In the genomic region with DNA sequence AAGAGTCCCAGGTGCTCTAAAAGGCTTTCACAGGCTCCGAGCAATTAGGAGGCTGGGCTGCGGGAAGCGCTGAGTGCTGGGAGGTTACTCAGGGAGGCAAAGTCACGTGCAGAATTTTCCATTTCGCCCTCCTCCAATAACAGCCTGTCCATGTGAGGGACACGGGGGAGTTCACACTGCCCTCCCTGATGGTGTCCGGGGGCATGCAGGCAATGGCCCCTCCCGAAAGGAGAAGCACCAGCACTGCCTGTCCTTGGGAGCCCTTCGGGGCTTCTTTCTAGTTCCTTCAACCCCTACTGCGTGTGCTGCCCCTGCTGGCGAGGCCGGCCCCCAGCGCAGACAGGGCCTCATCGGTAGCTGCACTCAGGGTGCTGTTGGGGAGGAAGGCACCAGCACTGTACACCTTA, we compare ENCODE assay signal across 13 cellular contexts.
A peak's percentile ranks its signal among the peaks of the same experiment; 100 is the strongest.
DNase-seq lines count a peak whose midpoint lies in the region; FAIRE-seq and TF ChIP-seq lines count a peak whose summit lies in the region.
"Had no signal": no experiment of that assay in that cellular context is flagged by ENCODE, and none has a peak within 500 bp of the region (broad histone marks: within the 10 kb centered on the region; RNA-seq: fewer than 3 reads in every experiment).

No MANE protein-coding gene starts in this region.

- H3F3A ChIP-seq in neural progenitor cell (ENCODE audit: low read depth), result no peaks in the 10 kb centered on the region

- H3K9ac ChIP-seq in neural progenitor cell, result no peak overlapping the region

- peaks cover 2% of the 10 kb centered on the region for H3K4me1 Mint-ChIP-seq in neural progenitor cell
- H3K4me1 Mint-ChIP-seq: CD4-positive, alpha-beta memory T cell had no signal

- in situ Hi-C loops in astrocyte of the cerebellum (cut with HindIII; ENCODE audit: low sequenced_read_pairs), result no loop called here

- H2AFZ ChIP-seq in neural progenitor cell (replicated peaks), result no peak overlapping the region

- no peak for FAIRE-seq in D721Med (lab: Jason Lieb, UNC)

- H3K79me2 ChIP-seq in neural progenitor cell (ENCODE audit: low read depth), result no peaks in the 10 kb centered on the region

- no peak overlapping the region for H3K27ac Mint-ChIP-seq in neural progenitor cell
- H3K27ac Mint-ChIP-seq: CD4-positive, alpha-beta memory T cell had no signal

- peaks cover 5% of the 10 kb centered on the region for H3K27me3 Mint-ChIP-seq in neural progenitor cell (ENCODE audit: insufficient read depth, low read depth)

- no peaks in the 10 kb centered on the region for H4K20me1 ChIP-seq in neural progenitor cell (ENCODE audit: low read depth)

- TF ChIP-seq CTCF in D721Med (IDR thresholded peaks at IDR 0.05; ENCODE audit: insufficient read depth, missing control alignments), result peak; percentile 9
- peak; percentile 24 for TF ChIP-seq CTCF in HL-60 (IDR thresholded peaks at IDR 0.05; ENCODE audit: insufficient read depth, low read length)
- peak; percentile 4 for TF ChIP-seq CTCF in astrocyte of the cerebellum (IDR thresholded peaks at IDR 0.05; ENCODE audit: low read depth, low read length, missing control alignments)
- TF ChIP-seq CTCF in neural progenitor cell (IDR thresholded peaks at IDR 0.05), result peak; percentile 49
- TF ChIP-seq CTCF in coronary artery (IDR thresholded peaks at IDR 0.05), result no peak

- H3K9me3 Mint-ChIP-seq in neural progenitor cell, result no peaks in the 10 kb centered on the region
- H3K9me3 Mint-ChIP-seq: CD4-positive, alpha-beta memory T cell had no signal

- H3K36me3 Mint-ChIP-seq in neural progenitor cell, result no peaks in the 10 kb centered on the region
- H3K36me3 Mint-ChIP-seq: CD4-positive, alpha-beta memory T cell had no signal

- H3K4me3 Mint-ChIP-seq in neural progenitor cell, result no peak overlapping the region
- H3K4me3 Mint-ChIP-seq: CD4-positive, alpha-beta memory T cell had no signal

- no peaks in the 10 kb centered on the region for H3K9me3 ChIP-seq in neural progenitor cell (ENCODE audit: low read depth)
- H3K9me3 ChIP-seq: adrenal gland had no signal

- H3K27ac ChIP-seq in HL-60 (replicated peaks) (no peak overlapping the region), neural progenitor cell (no peak overlapping the region), coronary artery (no peak overlapping the region)
- H3K27ac ChIP-seq: adrenal gland, VCaP had no signal

- H3K36me3 ChIP-seq in neural progenitor cell, result no peaks in the 10 kb centered on the region
- H3K36me3 ChIP-seq: adrenal gland had no signal

- peaks cover 4% of the 10 kb centered on the region for H3K4me1 ChIP-seq in neural progenitor cell
- H3K4me1 ChIP-seq: adrenal gland had no signal

- H3K27me3 ChIP-seq in HL-60 (ENCODE audit: insufficient read depth, poor library complexity, severe bottlenecking) (peaks cover 2% of the 10 kb centered on the region), neural progenitor cell (no peaks in the 10 kb centered on the region)
- H3K27me3 ChIP-seq: adrenal gland had no signal

- H3K4me3 ChIP-seq in HL-60 (replicated peaks; ENCODE audit: insufficient read depth, low read length) (no peak overlapping the region), astrocyte of the cerebellum (ENCODE audit: low read depth, low read length) (no peak overlapping the region), neural progenitor cell (no peak overlapping the region), coronary artery (no peak overlapping the region)
- H3K4me3 ChIP-seq: adrenal gland had no signal

- DNase-seq in D721Med (ENCODE audit: insufficient read length, low spot score), result no peak
- peak in 1 of 2 experiments; percentile 13 for DNase-seq in HL-60 (ENCODE audit: low read depth in 1 of 2, low spot score in 1 of 2)
- DNase-seq in astrocyte of the cerebellum (ENCODE audit: low read depth), result no peak
- no peak for DNase-seq in neural progenitor cell (ENCODE audit: low spot score)
- no peak for DNase-seq in mucosa of gallbladder (ENCODE audit: low spot score)
- no peak for DNase-seq in NCI-H524 (lab: John Stamatoyannopoulos, UW)
- no peak for DNase-seq in coronary artery (ENCODE audit: low spot score)
- no peak for DNase-seq in kidney glomerular epithelial cell (lab: John Stamatoyannopoulos, UW)
- DNase-seq: adrenal gland; CD4-positive, alpha-beta memory T cell; foreskin fibroblast; islet precursor cell had no signal

- no peak overlapping the region for H3K4me2 ChIP-seq in neural progenitor cell
